1 cellular context compared by ENCODE assay signal in the genomic region with DNA sequence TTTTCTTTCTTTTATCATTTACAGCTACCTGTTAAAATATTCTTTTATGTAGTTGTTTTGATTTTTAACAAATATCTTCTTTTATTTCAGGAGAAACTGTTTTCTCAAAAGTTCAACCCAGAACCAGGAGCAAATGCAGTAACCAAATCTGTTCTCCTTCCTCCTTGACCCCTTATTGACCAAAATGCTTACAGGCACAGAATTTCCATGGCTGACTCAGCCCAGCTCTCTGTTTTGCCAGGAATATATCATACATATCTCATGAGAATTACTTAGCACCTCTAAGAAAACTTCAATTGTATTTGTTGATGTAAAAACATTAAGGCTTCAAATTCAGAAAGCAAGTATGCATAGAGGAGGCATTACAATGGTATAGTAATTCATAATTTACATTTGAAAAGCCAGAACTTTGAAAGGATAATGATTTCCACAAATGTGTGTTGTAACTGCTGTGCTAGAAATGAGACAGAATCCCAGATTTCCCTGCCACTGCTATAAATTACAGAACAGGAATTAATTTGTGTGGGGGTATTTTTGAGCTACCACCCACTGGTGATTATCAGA.
TF ChIP-seq lines count a peak whose summit lies in the region.

No MANE protein-coding gene starts in this region.

TF ChIP-seq in GM12878, 131 proteins besides CTCF, POLR2A, EP300 and RAD21:
- TF ChIP-seq, protein P1, sequence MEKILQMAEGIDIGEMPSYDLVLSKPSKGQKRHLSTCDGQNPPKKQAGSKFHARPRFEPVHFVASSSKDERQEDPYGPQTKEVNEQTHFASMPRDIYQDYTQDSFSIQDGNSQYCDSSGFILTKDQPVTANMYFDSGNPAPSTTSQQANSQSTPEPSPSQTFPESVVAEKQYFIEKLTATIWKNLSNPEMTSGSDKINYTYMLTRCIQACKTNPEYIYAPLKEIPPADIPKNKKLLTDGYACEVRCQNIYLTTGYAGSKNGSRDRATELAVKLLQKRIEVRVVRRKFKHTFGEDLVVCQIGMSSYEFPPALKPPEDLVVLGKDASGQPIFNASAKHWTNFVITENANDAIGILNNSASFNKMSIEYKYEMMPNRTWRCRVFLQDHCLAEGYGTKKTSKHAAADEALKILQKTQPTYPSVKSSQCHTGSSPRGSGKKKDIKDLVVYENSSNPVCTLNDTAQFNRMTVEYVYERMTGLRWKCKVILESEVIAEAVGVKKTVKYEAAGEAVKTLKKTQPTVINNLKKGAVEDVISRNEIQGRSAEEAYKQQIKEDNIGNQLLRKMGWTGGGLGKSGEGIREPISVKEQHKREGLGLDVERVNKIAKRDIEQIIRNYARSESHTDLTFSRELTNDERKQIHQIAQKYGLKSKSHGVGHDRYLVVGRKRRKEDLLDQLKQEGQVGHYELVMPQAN (conservative IDR thresholded peaks at IDR 0.05), result no peak
- TF ChIP-seq JUNB (IDR thresholded peaks at IDR 0.05), result no peak
- no peak for TF ChIP-seq BHLHE40 (IDR thresholded peaks at IDR 0.05; ENCODE audit: borderline replicate concordance in 1 of 2, low read depth in 2 of 2, low read length in 1 of 2)
- TF ChIP-seq SMAD1 (IDR thresholded peaks at IDR 0.05; ENCODE audit: low read depth, partially characterized antibody), result no peak
- TF ChIP-seq BMI1 (IDR thresholded peaks at IDR 0.05; ENCODE audit: borderline replicate concordance), result no peak
- TF ChIP-seq NFYA (IDR thresholded peaks at IDR 0.05; ENCODE audit: borderline replicate concordance, low read depth, low read length), result no peak
- TF ChIP-seq MTA2 (IDR thresholded peaks at IDR 0.05; ENCODE audit: low read depth), result no peak
- no peak for TF ChIP-seq EED (IDR thresholded peaks at IDR 0.05; ENCODE audit: low read depth)
- TF ChIP-seq NR2F1 (conservative IDR thresholded peaks at IDR 0.05), result no peak
- no peak for TF ChIP-seq SUPT20H (IDR thresholded peaks at IDR 0.05; ENCODE audit: borderline replicate concordance, control insufficient read depth, low read depth, low read length)
- TF ChIP-seq RUNX3 (IDR thresholded peaks at IDR 0.05; ENCODE audit: low read length), result no peak
- TF ChIP-seq YBX1 (IDR thresholded peaks at IDR 0.05), result no peak
- no peak for TF ChIP-seq JUND (IDR thresholded peaks at IDR 0.05; ENCODE audit: low read depth, low read length)
- TF ChIP-seq, protein P2, sequence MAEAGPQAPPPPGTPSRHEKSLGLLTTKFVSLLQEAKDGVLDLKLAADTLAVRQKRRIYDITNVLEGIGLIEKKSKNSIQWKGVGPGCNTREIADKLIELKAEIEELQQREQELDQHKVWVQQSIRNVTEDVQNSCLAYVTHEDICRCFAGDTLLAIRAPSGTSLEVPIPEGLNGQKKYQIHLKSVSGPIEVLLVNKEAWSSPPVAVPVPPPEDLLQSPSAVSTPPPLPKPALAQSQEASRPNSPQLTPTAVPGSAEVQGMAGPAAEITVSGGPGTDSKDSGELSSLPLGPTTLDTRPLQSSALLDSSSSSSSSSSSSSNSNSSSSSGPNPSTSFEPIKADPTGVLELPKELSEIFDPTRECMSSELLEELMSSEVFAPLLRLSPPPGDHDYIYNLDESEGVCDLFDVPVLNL (IDR thresholded peaks at IDR 0.05; ENCODE audit: low read depth, low read length), result no peak
